ENCODE assay signal across 25 cellular contexts in the genomic region with DNA sequence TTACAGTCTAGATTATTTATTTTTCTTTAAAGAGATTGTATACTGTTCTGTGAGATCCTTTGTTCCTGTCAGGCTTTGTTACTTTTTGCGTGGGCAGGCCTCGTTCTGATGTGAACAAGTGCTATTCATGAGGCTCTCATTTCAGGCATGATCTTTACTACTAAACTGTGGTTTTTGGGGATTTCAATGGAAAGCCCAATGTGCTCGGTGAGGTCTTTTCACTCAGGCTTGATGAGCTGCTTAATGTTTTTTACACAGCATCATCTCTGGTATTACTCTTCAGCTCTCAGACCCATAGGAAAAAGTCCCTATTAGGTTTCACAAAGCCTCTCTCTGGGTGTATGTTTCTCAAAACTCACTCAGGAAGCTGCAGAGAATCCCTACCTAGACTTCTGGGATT.
DNase-seq lines count a peak whose midpoint lies in the region; ATAC-seq, FAIRE-seq and TF ChIP-seq lines count a peak whose summit lies in the region.
"Had no signal": no experiment of that assay in that cellular context is flagged by ENCODE, and none has a peak within 500 bp of the region (broad histone marks: within the 10 kb centered on the region; RNA-seq: fewer than 3 reads in every experiment).

No MANE protein-coding gene starts in this region.

- H3K4me1 Mint-ChIP-seq in neural progenitor cell: no peaks in the 10 kb centered on the region
- H3K4me1 Mint-ChIP-seq: activated CD8-positive, alpha-beta memory T cell treated with anti-CD3 and anti-CD28 coated beads, Interleukin-2, amount 10 ng/mL, durations not matched to agents 7 days and 5 days; CD4-positive, alpha-beta memory T cell; stimulated activated memory B cell treated with anti-CD40 and anti-IgM and Interleukin-4, amounts not matched to agents 10 μg/mL and 1 μg/mL and 100 μg/mL, for 72 hours had no signal

- H3K79me2 ChIP-seq in neural progenitor cell (ENCODE audit: low read depth): no peaks in the 10 kb centered on the region

- H3K4me3 ChIP-seq in neural progenitor cell: no peak overlapping the region
- H3K4me3 ChIP-seq: GM23248, smooth muscle cell, thoracic aorta had no signal

- H3K4me2 ChIP-seq in neural progenitor cell: no peak overlapping the region
- H3K4me2 ChIP-seq: smooth muscle cell had no signal

- H3F3A ChIP-seq in neural progenitor cell (ENCODE audit: low read depth): no peaks in the 10 kb centered on the region

- H3K4me1 ChIP-seq in neural progenitor cell: peaks cover 5% of the 10 kb centered on the region

- H3K9ac ChIP-seq in neural progenitor cell: no peak overlapping the region
- H3K9ac ChIP-seq: GM23248 had no signal

- no peaks in the 10 kb centered on the region for H3K9me3 ChIP-seq in neural progenitor cell (ENCODE audit: low read depth)
- H3K9me3 ChIP-seq: thoracic aorta had no signal

- no peak for FAIRE-seq in GM12892 (lab: Jason Lieb, UNC)
- FAIRE-seq: endometrium had no signal

- H3K27ac ChIP-seq in neural progenitor cell: no peak overlapping the region
- H3K27ac ChIP-seq: GM23248, thoracic aorta had no signal

- no peaks in the 10 kb centered on the region for H3K27me3 Mint-ChIP-seq in neural progenitor cell (ENCODE audit: insufficient read depth, low read depth)
- H3K27me3 Mint-ChIP-seq: activated CD8-positive, alpha-beta memory T cell treated with anti-CD3 and anti-CD28 coated beads, Interleukin-2, amount 10 ng/mL, durations not matched to agents 7 days and 5 days; CD4-positive, alpha-beta memory T cell; dendritic cell treated with granulocyte-macrophage colony-stimulating factor and Interleukin-4, amounts not matched to agents 40 ng/mL and 50 ng/mL, for 4 days; stimulated activated memory B cell treated with anti-CD40 and anti-IgM and Interleukin-4, amounts not matched to agents 10 μg/mL and 1 μg/mL and 100 μg/mL, for 72 hours had no signal

- peak; percentile 92 for ATAC-seq in GM18868 (IDR thresholded peaks at IDR 0.05; ENCODE audit: unreplicated experiment)
- ATAC-seq in HG02610 (IDR thresholded peaks at IDR 0.05; ENCODE audit: unreplicated experiment): peak; percentile 97
- ATAC-seq in HG03095 (IDR thresholded peaks at IDR 0.05; ENCODE audit: unreplicated experiment): peak; percentile 54
- ATAC-seq: activated CD8-positive, alpha-beta memory T cell treated with anti-CD3 and anti-CD28 coated beads, Interleukin-2, amount 10 ng/mL, durations not matched to agents 7 days and 5 days; activated naive CD4-positive, alpha-beta T cell treated with anti-CD3 and anti-CD28 coated beads, Interleukin-2, amount 50 U/mL, for 72 hours; stimulated activated memory B cell treated with anti-CD40 and anti-IgM and Interleukin-4, amounts not matched to agents 10 μg/mL and 1 μg/mL and 100 μg/mL, for 72 hours had no signal

- H3K36me3 ChIP-seq in neural progenitor cell: no peaks in the 10 kb centered on the region
- H3K36me3 ChIP-seq: thoracic aorta had no signal

- TF ChIP-seq CTCF in neural progenitor cell (IDR thresholded peaks at IDR 0.05): no peak

- no peaks in the 10 kb centered on the region for H3K27me3 ChIP-seq in neural progenitor cell

- H2AFZ ChIP-seq in neural progenitor cell (replicated peaks): peak overlapping the region; percentile 40
- H2AFZ ChIP-seq: GM23248 had no signal

- TF ChIP-seq POLR2A in GM12892 (IDR thresholded peaks at IDR 0.05; ENCODE audit: low read depth, low read length): no peak

- no peak for DNase-seq in neural progenitor cell (ENCODE audit: low spot score)
- DNase-seq in activated CD4-positive, alpha-beta T cell treated with anti-CD3 and anti-CD28 coated beads for 48 hours: no peak
- DNase-seq in GM12892 (ENCODE audit: insufficient read length): no peak
- DNase-seq in activated CD4-positive, alpha-beta T cell treated with anti-CD3 and anti-CD28 coated beads, Interleukin-2, amount 50 U/mL, for 4 hours: no peak
- DNase-seq: activated CD4-positive, alpha-beta T cell treated with anti-CD3 and anti-CD28 coated beads for 4 hours; activated CD8-positive, alpha-beta memory T cell treated with anti-CD3 and anti-CD28 coated beads, Interleukin-2, amount 10 ng/mL, durations not matched to agents 7 days and 5 days; aorta; CD4-positive, alpha-beta memory T cell; DMS153; GM23248; mammary epithelial cell; NCI-H1436 treated with DMSO at 0.1 percent for 48 hours; NCI-H2171; NCI-H524 treated with DMSO at 0.1 percent for 48 hours; T-helper 2 cell had no signal

- H3K9me3 Mint-ChIP-seq in neural progenitor cell: peaks cover 3% of the 10 kb centered on the region

- H3K4me3 Mint-ChIP-seq in neural progenitor cell: no peak overlapping the region
- H3K4me3 Mint-ChIP-seq: activated CD8-positive, alpha-beta memory T cell treated with anti-CD3 and anti-CD28 coated beads, Interleukin-2, amount 10 ng/mL, durations not matched to agents 7 days and 5 days; activated T-helper 1 cell treated with anti-CD3 and anti-CD28 coated beads, Interleukin-12 subunit alpha, Interleukin-12 subunit beta, Interleukin-2, Interleukin-4 antibody, amounts not matched to agents 30 ng/mL and 10 ng/mL and 1 ng/mL, durations not matched to agents 14 hours and 24 hours and 36 hours; CD4-positive, alpha-beta memory T cell; dendritic cell treated with granulocyte-macrophage colony-stimulating factor and Interleukin-4, amounts not matched to agents 40 ng/mL and 50 ng/mL, for 4 days; stimulated activated memory B cell treated with anti-CD40 and anti-IgM and Interleukin-4, amounts not matched to agents 10 μg/mL and 1 μg/mL and 100 μg/mL, for 72 hours had no signal

- no peaks in the 10 kb centered on the region for H4K20me1 ChIP-seq in neural progenitor cell (ENCODE audit: low read depth)

- no peak overlapping the region for H3K27ac Mint-ChIP-seq in neural progenitor cell
- H3K27ac Mint-ChIP-seq: activated CD8-positive, alpha-beta memory T cell treated with anti-CD3 and anti-CD28 coated beads, Interleukin-2, amount 10 ng/mL, durations not matched to agents 7 days and 5 days; activated naive CD4-positive, alpha-beta T cell treated with anti-CD3 and anti-CD28 coated beads, Interleukin-2, amount 50 U/mL, for 72 hours; activated T-helper 1 cell treated with anti-CD3 and anti-CD28 coated beads, Interleukin-12 subunit alpha, Interleukin-12 subunit beta, Interleukin-2, Interleukin-4 antibody, amounts not matched to agents 30 ng/mL and 10 ng/mL and 1 ng/mL, durations not matched to agents 14 hours and 24 hours and 36 hours; CD4-positive, alpha-beta memory T cell; dendritic cell treated with granulocyte-macrophage colony-stimulating factor and Interleukin-4, amounts not matched to agents 40 ng/mL and 50 ng/mL, for 4 days; stimulated activated memory B cell treated with anti-CD40 and anti-IgM and Interleukin-4, amounts not matched to agents 10 μg/mL and 1 μg/mL and 100 μg/mL, for 72 hours had no signal

- H3K36me3 Mint-ChIP-seq in neural progenitor cell: no peaks in the 10 kb centered on the region
- H3K36me3 Mint-ChIP-seq: activated CD8-positive, alpha-beta memory T cell treated with anti-CD3 and anti-CD28 coated beads, Interleukin-2, amount 10 ng/mL, durations not matched to agents 7 days and 5 days; activated naive CD4-positive, alpha-beta T cell treated with anti-CD3 and anti-CD28 coated beads, Interleukin-2, amount 50 U/mL, for 72 hours; CD4-positive, alpha-beta memory T cell; stimulated activated memory B cell treated with anti-CD40 and anti-IgM and Interleukin-4, amounts not matched to agents 10 μg/mL and 1 μg/mL and 100 μg/mL, for 72 hours had no signal
